In the genomic region with DNA sequence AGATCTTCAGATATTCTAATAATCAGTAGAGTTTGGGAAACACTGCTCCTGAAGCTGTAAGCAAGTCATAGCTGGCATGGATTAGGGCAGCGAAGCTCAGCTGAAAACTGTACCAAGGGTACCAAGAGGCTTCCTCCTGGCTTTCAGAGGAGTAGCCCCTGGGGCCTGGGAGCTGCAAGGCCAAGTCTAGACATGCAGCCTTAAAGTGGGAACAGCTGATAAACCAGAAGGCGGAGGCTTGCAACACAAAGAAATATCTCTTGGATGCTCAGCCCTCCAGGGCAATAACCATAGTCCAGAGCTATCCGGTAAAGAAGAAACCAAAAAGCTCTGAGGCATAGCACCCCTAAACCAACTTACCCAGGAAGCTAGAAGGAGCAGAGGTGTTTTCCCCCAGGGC, we compare ENCODE assay signal across 26 cellular contexts.
"Had no signal": no experiment of that assay in that cellular context is flagged by ENCODE, and none has a peak within 500 bp of the region (broad histone marks: within the 10 kb centered on the region; RNA-seq: fewer than 3 reads in every experiment).

No MANE protein-coding gene starts in this region.

- H3K9me3 ChIP-seq: adrenal gland, body of pancreas, left lung, spleen, suprapubic skin, tibial artery, upper lobe of right lung had no signal

- H3K27ac ChIP-seq: adrenal gland, body of pancreas, coronary artery, heart right ventricle, left lung, spleen, suprapubic skin, tibial artery, upper lobe of right lung had no signal

- H3K4me3 Mint-ChIP-seq: activated naive CD8-positive, alpha-beta T cell treated with anti-CD3 and anti-CD28 coated beads for 36 hours; activated T-cell treated with anti-CD3 and anti-CD28 coated beads, Interleukin-2, amount 50 U/mL, for 72 hours; effector memory CD8-positive, alpha-beta T cell; naive thymus-derived CD4-positive, alpha-beta T cell; neural crest cell; T-cell had no signal

- H3K27me3 ChIP-seq: adrenal gland, body of pancreas, heart right ventricle, left lung, spleen, suprapubic skin, tibial artery, upper lobe of right lung had no signal

- ATAC-seq: activated T-cell treated with anti-CD3 and anti-CD28 coated beads, Interleukin-2, amount 50 U/mL, for 72 hours; body of pancreas; effector memory CD8-positive, alpha-beta T cell; heart right ventricle; left lung; naive thymus-derived CD4-positive, alpha-beta T cell; right cardiac atrium; T-cell; upper lobe of right lung had no signal

- H3K36me3 Mint-ChIP-seq: activated naive CD8-positive, alpha-beta T cell treated with anti-CD3 and anti-CD28 coated beads for 36 hours; naive thymus-derived CD4-positive, alpha-beta T cell; T-cell had no signal

- H3K36me3 ChIP-seq: adrenal gland, heart right ventricle, left lung, spleen, suprapubic skin, tibial artery, upper lobe of right lung had no signal

- H3K4me3 ChIP-seq: adrenal gland, body of pancreas, coronary artery, heart right ventricle, left lung, spleen, suprapubic skin, tibial artery, upper lobe of right lung had no signal

- H3K4me1 Mint-ChIP-seq: activated naive CD8-positive, alpha-beta T cell treated with anti-CD3 and anti-CD28 coated beads for 36 hours; naive thymus-derived CD4-positive, alpha-beta T cell; neural crest cell; T-cell had no signal

- H3K9me3 Mint-ChIP-seq: effector memory CD8-positive, alpha-beta T cell; naive thymus-derived CD4-positive, alpha-beta T cell; neural crest cell; T-cell had no signal

- H3K27ac Mint-ChIP-seq: activated naive CD8-positive, alpha-beta T cell treated with anti-CD3 and anti-CD28 coated beads for 36 hours; activated T-cell treated with anti-CD3 and anti-CD28 coated beads, Interleukin-2, amount 50 U/mL, for 72 hours; effector memory CD8-positive, alpha-beta T cell; naive thymus-derived CD4-positive, alpha-beta T cell; T-cell had no signal

- H3K4me1 ChIP-seq: adrenal gland, body of pancreas, heart right ventricle, left lung, spleen, suprapubic skin, tibial artery, upper lobe of right lung had no signal

- DNase-seq: activated CD4-positive, alpha-beta T cell treated with anti-CD3 and anti-CD28 coated beads for 4 hours; activated CD4-positive, alpha-beta T cell treated with anti-CD3 and anti-CD28 coated beads, Interleukin-2, amount 50 U/mL, for 4 hours; activated naive CD4-positive, alpha-beta T cell treated with Interleukin-2 at 50 U/mL for 16 hours; activated naive CD8-positive, alpha-beta T cell treated with anti-CD3 and anti-CD28 coated beads for 36 hours; activated T-cell treated with anti-CD3 and anti-CD28 coated beads for 4 hours; activated T-cell treated with anti-CD3 and anti-CD28 coated beads, Interleukin-2, amount 50 U/mL, for 72 hours; adrenal gland; aorta; body of pancreas; effector memory CD8-positive, alpha-beta T cell; foreskin fibroblast; heart right ventricle; kidney glomerular epithelial cell; left lung; midbrain; naive thymus-derived CD4-positive, alpha-beta T cell; posterior cingulate gyrus; right cardiac atrium; spleen; stimulated activated naive CD4-positive, alpha-beta T cell; T-cell; tibial artery; upper lobe of right lung had no signal

- H3K27me3 Mint-ChIP-seq: effector memory CD8-positive, alpha-beta T cell had no signal
